Comparison of ENCODE assay signal across 1 cellular context in the genomic region with DNA sequence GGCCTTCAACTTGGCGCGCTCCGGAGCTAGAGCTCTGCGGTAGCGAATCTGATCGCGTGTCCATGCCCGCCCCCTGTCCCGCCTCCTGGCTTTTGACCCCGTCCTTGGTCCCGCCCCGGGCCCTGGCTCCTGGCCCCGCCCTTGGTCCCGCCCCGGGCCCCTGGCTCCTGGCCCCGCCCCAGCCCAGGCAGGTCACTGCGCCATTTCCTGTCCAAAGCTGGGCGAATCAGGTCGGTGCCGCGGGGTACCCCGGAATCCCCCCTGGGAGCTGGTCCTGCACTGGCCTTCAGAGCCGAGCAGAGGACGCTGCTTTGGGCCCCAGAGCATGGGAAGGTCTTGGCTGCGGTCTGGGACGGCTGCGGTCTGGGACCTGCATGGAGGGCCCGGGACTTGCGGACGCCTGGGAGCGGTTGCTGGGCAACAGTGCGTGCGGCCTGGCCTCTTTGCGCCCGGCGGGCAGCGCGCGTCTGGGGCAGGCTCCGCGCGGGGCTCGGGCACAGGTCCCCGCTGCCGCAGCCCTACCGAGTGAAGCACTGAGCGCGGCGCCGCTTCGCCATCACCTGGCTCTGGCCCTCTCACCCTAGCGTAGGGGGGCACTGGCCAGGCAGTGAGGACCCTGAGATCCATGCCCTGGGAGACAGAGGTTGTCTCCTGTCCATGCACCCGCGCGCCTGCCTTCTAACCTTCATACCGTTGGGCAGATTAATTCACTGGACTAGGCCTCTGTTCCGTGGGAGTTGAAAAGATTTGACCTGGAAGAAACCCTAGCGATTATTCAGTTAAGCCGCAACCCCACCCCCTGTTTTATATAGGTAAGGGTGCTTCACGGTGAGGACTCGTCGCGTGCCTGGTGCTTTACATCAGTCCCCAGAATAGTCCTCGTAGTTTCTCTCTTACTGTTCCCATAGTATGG.
TF ChIP-seq lines count a peak whose summit lies in the region.

A gene with protein sequence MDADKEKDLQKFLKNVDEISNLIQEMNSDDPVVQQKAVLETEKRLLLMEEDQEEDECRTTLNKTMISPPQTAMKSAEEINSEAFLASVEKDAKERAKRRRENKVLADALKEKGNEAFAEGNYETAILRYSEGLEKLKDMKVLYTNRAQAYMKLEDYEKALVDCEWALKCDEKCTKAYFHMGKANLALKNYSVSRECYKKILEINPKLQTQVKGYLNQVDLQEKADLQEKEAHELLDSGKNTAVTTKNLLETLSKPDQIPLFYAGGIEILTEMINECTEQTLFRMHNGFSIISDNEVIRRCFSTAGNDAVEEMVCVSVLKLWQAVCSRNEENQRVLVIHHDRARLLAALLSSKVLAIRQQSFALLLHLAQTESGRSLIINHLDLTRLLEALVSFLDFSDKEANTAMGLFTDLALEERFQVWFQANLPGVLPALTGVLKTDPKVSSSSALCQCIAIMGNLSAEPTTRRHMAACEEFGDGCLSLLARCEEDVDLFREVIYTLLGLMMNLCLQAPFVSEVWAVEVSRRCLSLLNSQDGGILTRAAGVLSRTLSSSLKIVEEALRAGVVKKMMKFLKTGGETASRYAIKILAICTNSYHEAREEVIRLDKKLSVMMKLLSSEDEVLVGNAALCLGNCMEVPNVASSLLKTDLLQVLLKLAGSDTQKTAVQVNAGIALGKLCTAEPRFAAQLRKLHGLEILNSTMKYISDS (plus strand): TSS at position 195 of the 913 bp plus-strand sequence. CDS start 1,675 bp downstream, outside the sequence.

TF ChIP-seq in liver, 16 proteins besides CTCF, POLR2A, EP300 and RAD21 (continued from another document):
- TF ChIP-seq, protein P1, sequence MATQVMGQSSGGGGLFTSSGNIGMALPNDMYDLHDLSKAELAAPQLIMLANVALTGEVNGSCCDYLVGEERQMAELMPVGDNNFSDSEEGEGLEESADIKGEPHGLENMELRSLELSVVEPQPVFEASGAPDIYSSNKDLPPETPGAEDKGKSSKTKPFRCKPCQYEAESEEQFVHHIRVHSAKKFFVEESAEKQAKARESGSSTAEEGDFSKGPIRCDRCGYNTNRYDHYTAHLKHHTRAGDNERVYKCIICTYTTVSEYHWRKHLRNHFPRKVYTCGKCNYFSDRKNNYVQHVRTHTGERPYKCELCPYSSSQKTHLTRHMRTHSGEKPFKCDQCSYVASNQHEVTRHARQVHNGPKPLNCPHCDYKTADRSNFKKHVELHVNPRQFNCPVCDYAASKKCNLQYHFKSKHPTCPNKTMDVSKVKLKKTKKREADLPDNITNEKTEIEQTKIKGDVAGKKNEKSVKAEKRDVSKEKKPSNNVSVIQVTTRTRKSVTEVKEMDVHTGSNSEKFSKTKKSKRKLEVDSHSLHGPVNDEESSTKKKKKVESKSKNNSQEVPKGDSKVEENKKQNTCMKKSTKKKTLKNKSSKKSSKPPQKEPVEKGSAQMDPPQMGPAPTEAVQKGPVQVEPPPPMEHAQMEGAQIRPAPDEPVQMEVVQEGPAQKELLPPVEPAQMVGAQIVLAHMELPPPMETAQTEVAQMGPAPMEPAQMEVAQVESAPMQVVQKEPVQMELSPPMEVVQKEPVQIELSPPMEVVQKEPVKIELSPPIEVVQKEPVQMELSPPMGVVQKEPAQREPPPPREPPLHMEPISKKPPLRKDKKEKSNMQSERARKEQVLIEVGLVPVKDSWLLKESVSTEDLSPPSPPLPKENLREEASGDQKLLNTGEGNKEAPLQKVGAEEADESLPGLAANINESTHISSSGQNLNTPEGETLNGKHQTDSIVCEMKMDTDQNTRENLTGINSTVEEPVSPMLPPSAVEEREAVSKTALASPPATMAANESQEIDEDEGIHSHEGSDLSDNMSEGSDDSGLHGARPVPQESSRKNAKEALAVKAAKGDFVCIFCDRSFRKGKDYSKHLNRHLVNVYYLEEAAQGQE (IDR thresholded peaks at IDR 0.05), result no peak
